Comparison of ENCODE assay signal across 17 cellular contexts in genomic region chr2:218719457-218719856, GRCh38. TPM values are rescaled to one million over a fixed set of nuclear protein-coding genes. Genes with fewer than 3 reads are reported as not detected.
A peak's percentile ranks its signal among the peaks of the same experiment; 100 is the strongest.
DNase-seq lines count a peak whose midpoint lies in the region; ATAC-seq, FAIRE-seq and TF ChIP-seq lines count a peak whose summit lies in the region.
"Had no signal": no experiment of that assay in that cellular context is flagged by ENCODE, and none has a peak within 500 bp of the region (broad histone marks: within the 10 kb centered on the region; RNA-seq: fewer than 3 reads in every experiment).

No MANE protein-coding gene starts in this region.

- H3K4me1 ChIP-seq in A673 (ENCODE audit: insufficient read depth, low read length, poor library complexity, severe bottlenecking) (peaks cover 31% of the 10 kb centered on the region), H9 (ENCODE audit: insufficient read depth, low read length) (peaks cover 14% of the 10 kb centered on the region; the same call in 1 of the 2 replicates), K562 (replicated peaks in 1 of 2; ENCODE audit: control insufficient read depth in 2 of 2, insufficient read depth in 2 of 2, low read length in 2 of 2) (peaks cover 19 to 44% of the 10 kb centered on the region in 2 experiments), osteoblast (ENCODE audit: insufficient read depth, low read length) (peaks cover 12% of the 10 kb centered on the region)

- H4K91ac ChIP-seq in H9 (ENCODE audit: insufficient read length, low read depth, low read length), result no peak overlapping the region

- H3K27me3 Mint-ChIP-seq in H9 (ENCODE audit: low read depth), result no peaks in the 10 kb centered on the region
- H3K27me3 Mint-ChIP-seq: CD4-positive, alpha-beta memory T cell had no signal

- H4K5ac ChIP-seq in H9 (ENCODE audit: insufficient read length, low read depth, low read length), result no peak overlapping the region

- CTCF ChIA-PET in A673 (lab: Charles Lee), result no interaction called here
- CTCF ChIA-PET in K562 (lab: Yijun Ruan, JAX; ENCODE audit: low intra/inter-chr PET ratio), result interaction anchor here (0.6 to 0.7 kb wide), 2 partner anchors 46 to 159 kb away, joined by 3 to 5 read pairs; no protein-coding TSS in a partner anchor

- H3K36me3 Mint-ChIP-seq in H9 (ENCODE audit: insufficient read depth in 1 of 3, low read depth in 3 of 3), result peaks cover 7 to 28% (median 20%) of the 10 kb centered on the region in 3 experiments

- DNase-seq in A673 (ENCODE audit: low spot score), result no peak
- DNase-seq in H9, result no peak
- DNase-seq in K562 (ENCODE audit: extremely low read depth in 1 of 4, low spot score in 3 of 4), result peak in 1 of 4 experiments; percentile 21
- peak; percentile 27 for DNase-seq in osteoblast (ENCODE audit: insufficient read length, low spot score, missing footprints)
- DNase-seq in NCI-H2227 (lab: John Stamatoyannopoulos, UW; ENCODE audit: unreplicated experiment), result no peak
- DNase-seq in NCI-H1930 (lab: John Stamatoyannopoulos, UW), result no peak
- DNase-seq: BE2C; CD4-positive, alpha-beta memory T cell; DMS79; HCEC 1CT had no signal

- TF ChIP-seq POLR2A in K562 (conservative IDR thresholded peaks at IDR 0.05), result no peak

- no peak overlapping the region for H2BK20ac ChIP-seq in H9 (ENCODE audit: low read depth, low read length, poor library complexity, severe bottlenecking)

- H3K4ac ChIP-seq in H9 (ENCODE audit: low read depth, low read length), result no peak overlapping the region

- no peak overlapping the region for H2BK5ac ChIP-seq in H9 (ENCODE audit: insufficient read length, low read length)

- TF ChIP-seq RAD21 in K562 (CRISPR knock-in tag; conservative IDR thresholded peaks at IDR 0.05 in 1 of 2, IDR thresholded peaks at IDR 0.05 in 1 of 2), result no peak

- H4K20me1 ChIP-seq in H9 (ENCODE audit: control insufficient read depth, insufficient read depth, insufficient read length), result no peaks in the 10 kb centered on the region
- H4K20me1 ChIP-seq in K562 (replicated peaks; ENCODE audit: control insufficient read depth, insufficient read depth, low read length), result peaks cover 7% of the 10 kb centered on the region; the same call in 1 of the 2 replicates
- H4K20me1 ChIP-seq in osteoblast (ENCODE audit: insufficient read depth, low read length), result peaks cover 7% of the 10 kb centered on the region

- BruUV-seq in A673 (replicated peaks; lab: Mats Ljungman, UMichigan) (no TSS peak), K562 (replicated peaks; lab: Mats Ljungman, UMichigan) (no TSS peak)

- H2AK5ac ChIP-seq in H9 (ENCODE audit: insufficient read length, low read length), result no peak overlapping the region

- H3K9me3 ChIP-seq in A673 (ENCODE audit: low read depth, low read length, poor library complexity, severe bottlenecking) (no peaks in the 10 kb centered on the region), H9 (ENCODE audit: control insufficient read depth, low read depth, low read length) (no peaks in the 10 kb centered on the region), K562 (replicated peaks; ENCODE audit: control insufficient read depth, insufficient read depth, low read depth, low read length) (no peaks in the 10 kb centered on the region), osteoblast (ENCODE audit: low read depth, low read length) (no peaks in the 10 kb centered on the region)
- H3K9me3 ChIP-seq: BE2C had no signal

- no peak overlapping the region for H3K4me3 ChIP-seq in A673 (ENCODE audit: low read depth, low read length, poor library complexity, severe bottlenecking)
- no peak overlapping the region for H3K4me3 ChIP-seq in K562
- H3K4me3 ChIP-seq in osteoblast (ENCODE audit: insufficient read depth, low read length), result no peak overlapping the region
- H3K4me3 ChIP-seq: GM12878 had no signal

- H3K14ac ChIP-seq in H9 (ENCODE audit: insufficient read depth, low read length), result no peak overlapping the region

- no peak overlapping the region for H3K4me3 Mint-ChIP-seq in H9
- H3K4me3 Mint-ChIP-seq: CD4-positive, alpha-beta memory T cell had no signal

- H3K9me3 Mint-ChIP-seq in H9, result peaks cover 0 to 2% of the 10 kb centered on the region in 2 experiments; a peak in 1 of 5 replicates

- H3K36me3 ChIP-seq in A673 (ENCODE audit: insufficient read depth, low read length, poor library complexity, severe bottlenecking) (peaks cover 13% of the 10 kb centered on the region), K562 (ENCODE audit: control insufficient read depth, insufficient read depth, low read length) (peaks cover 26% of the 10 kb centered on the region), osteoblast (ENCODE audit: insufficient read depth, low read length) (no peaks in the 10 kb centered on the region)

- no CpG with 5 or more reads among the region's 3 CpGs for WGBS in H9 (ENCODE audit: extremely low coverage, insufficient read length, low lambda C conversion rate)
- WGBS in K562 (ENCODE audit: insufficient coverage, low coverage, missing lambda C conversion rate), result 30% methylated on average over 2 of the region's 3 CpGs

- H2BK15ac ChIP-seq in H9 (ENCODE audit: low read depth, low read length), result no peak overlapping the region

- H3K27me3 ChIP-seq in A673 (replicated peaks; ENCODE audit: insufficient read depth, low read depth, low read length, poor library complexity) (no peaks in the 10 kb centered on the region), H9 (ENCODE audit: insufficient read depth, low read length) (no peaks in the 10 kb centered on the region), K562 (ENCODE audit: control insufficient read depth in 2 of 2, insufficient read depth in 2 of 2, low read length in 2 of 2) (no peaks in the 10 kb centered on the region), osteoblast (ENCODE audit: insufficient read depth, low read length) (no peaks in the 10 kb centered on the region)
- H3K27me3 ChIP-seq: BE2C had no signal

- no peak overlapping the region for H2BK12ac ChIP-seq in H9 (ENCODE audit: insufficient read length, low read depth, low read length)

- H3K27ac ChIP-seq in A673 (ENCODE audit: low read depth, low read length, poor library complexity, severe bottlenecking) (peak overlapping the region; percentile 25), H9 (ENCODE audit: insufficient read length, low read depth, low read length) (no peak overlapping the region), K562 (ENCODE audit: extremely low read depth, low read depth, low read length) (no peak overlapping the region), osteoblast (ENCODE audit: low read depth, low read length) (no peak overlapping the region)
- H3K27ac ChIP-seq: C4-2B had no signal

- no peak overlapping the region for H2BK120ac ChIP-seq in H9 (ENCODE audit: low read depth, low read length, poor library complexity, severe bottlenecking)

- H3K79me2 ChIP-seq in H9 (ENCODE audit: insufficient read depth, low read length), result peaks cover 15% of the 10 kb centered on the region; the same call in 1 of the 2 replicates
- H3K79me2 ChIP-seq in K562 (ENCODE audit: control insufficient read depth, insufficient read depth, low read length), result peaks cover 60% of the 10 kb centered on the region
- H3K79me2 ChIP-seq in osteoblast (ENCODE audit: insufficient read depth, low read length), result peaks cover 67% of the 10 kb centered on the region

- peaks cover 2% of the 10 kb centered on the region for H3K9me1 ChIP-seq in K562 (ENCODE audit: control insufficient read depth, insufficient read depth, low read length)

- H3K56ac ChIP-seq in H9 (ENCODE audit: insufficient read length, low read depth, low read length), result no peak overlapping the region

- intact Hi-C loops in A673 (cut with micrococcal nuclease; ENCODE audit: unreplicated experiment), result no loop called here
- intact Hi-C loops in K562 (cut with micrococcal nuclease), result no loop called here

- peak overlapping the region; percentile 1 to 87 (median 6); a peak in 3 of 7 replicates for H3K27ac Mint-ChIP-seq in H9

- no peak for TF ChIP-seq EP300 in K562 (IDR thresholded peaks at IDR 0.05; ENCODE audit: low read length)

- H3K4me1 Mint-ChIP-seq in H9, result peaks cover 31 to 34% of the 10 kb centered on the region in 2 experiments

- H2AFZ ChIP-seq in H9 (ENCODE audit: low read length) (no peak overlapping the region), K562 (ENCODE audit: low read depth, low read length) (no peak overlapping the region), osteoblast (ENCODE audit: low read length) (no peak overlapping the region)

- in situ Hi-C loops in K562 (cut with MboI), result no loop called here

- H3K79me1 ChIP-seq in H9 (ENCODE audit: insufficient read depth, low read depth, low read length, poor library complexity, severe bottlenecking), result peaks cover 6% of the 10 kb centered on the region

- ATAC-seq in K562, result peak; percentile 52; the same call in 1 of the 3 replicates
- no peak for ATAC-seq in GM21576 (IDR thresholded peaks at IDR 0.05; ENCODE audit: unreplicated experiment)
- ATAC-seq: GM12878 had no signal

- no peak overlapping the region for H3T11ph ChIP-seq in H9 (ENCODE audit: low read length)

- no peak overlapping the region for H3K18ac ChIP-seq in H9 (ENCODE audit: insufficient read length, low read depth, low read length)

- H3K9ac ChIP-seq in H9 (ENCODE audit: extremely low read depth, insufficient read length, low read length) (no peak overlapping the region), K562 (ENCODE audit: insufficient read depth in 1 of 2, low read depth in 2 of 2, low read length in 2 of 2) (no peak overlapping the region)

- H3K23ac ChIP-seq in H9 (ENCODE audit: insufficient read length, low read depth, low read length), result no peak overlapping the region

- FAIRE-seq in K562 (lab: Jason Lieb, UNC), result no peak
- FAIRE-seq: A204.1, GM12878, GM18507, H1, HTR-8/SVneo had no signal

- H3K4me2 ChIP-seq in H9 (ENCODE audit: insufficient read depth, insufficient read length, low read length) (no peak overlapping the region), K562 (ENCODE audit: insufficient read depth, low read length) (no peak overlapping the region), osteoblast (ENCODE audit: insufficient read depth, low read length) (no peak overlapping the region)

- no peak overlapping the region for H4K8ac ChIP-seq in H9 (replicated peaks; ENCODE audit: insufficient read length, low read depth, low read length)

- TF ChIP-seq CTCF in A673 (conservative IDR thresholded peaks at IDR 0.05; ENCODE audit: low read depth, low read length), result no peak
- TF ChIP-seq CTCF in H9 (conservative IDR thresholded peaks at IDR 0.05), result no peak
- no peak for TF ChIP-seq CTCF in K562 (IDR thresholded peaks at IDR 0.05 in 2 of 3, conservative IDR thresholded peaks at IDR 0.05 in 1 of 3; ENCODE audit: insufficient read depth in 2 of 3, low read depth in 1 of 3, low read length in 3 of 3)
- no peak for TF ChIP-seq CTCF in osteoblast (IDR thresholded peaks at IDR 0.05; ENCODE audit: extremely low read depth, low read depth, low read length)

- no peaks in the 10 kb centered on the region for H3K23me2 ChIP-seq in H9 (ENCODE audit: insufficient read length, low read depth, low read length, poor library complexity, severe bottlenecking)

- POLR2A ChIA-PET in A673 (lab: Charles Lee; ENCODE audit: low non-redundant PET) (no interaction called here), K562 (lab: Yijun Ruan, JAX) (interaction anchor here (0.5 to 1.4 kb wide), 4 partner anchors 8 to 547 kb away, joined by 3 to 7 read pairs (median 4); partner anchors contain the start of gene TTLL4)

RNA-seq across cellular contexts. Expression of gene TTLL4, which starts 8.8 kb away (rescaled TPM):
- total RNA-seq in A673 (2021) (91.8 and 100 TPM in 2 replicates), H9 (2021) (91.4 and 96.4 TPM in 2 replicates), K562 (2014; rRNA removed) (12.6 and 26.0 TPM in 2 replicates), K562 (2014; rRNA removed; fragmentation: Illumina TruSeq; extraction: Trizol) (19.6 and 21.5 TPM in 2 replicates), K562 (2015; rRNA removed; fragmentation: Illumina TruSeq; extraction: Trizol) (19.9 and 20.2 TPM in 2 replicates), K562 (2021) (46.3 and 53.2 TPM in 2 replicates), osteoblast (13.0 and 15.6 TPM in 2 replicates)
- 112 and 166 TPM in 2 replicates for total RNA-seq in K562 (2011; cell fraction: chromatin; rRNA removed; ENCODE audit: low replicate concordance)
- 66.4 and 72.5 TPM in 2 replicates for total RNA-seq in K562 (2011; cell fraction: nucleolus; rRNA removed)
- 68.0 and 77.2 TPM in 2 replicates for total RNA-seq in K562 (2011; cell fraction: nucleoplasm; rRNA removed)
- polyA plus RNA-seq in K562 (2011; rRNA removed) (41.4 and 49.7 TPM in 2 replicates), K562 (2014; fragmentation: Illumina TruSeq; extraction: Trizol) (56.8 and 67.5 TPM in 2 replicates), K562 (2014; fragmentation: Nextera tagmentation; extraction: Ambion mirVana) (10 to 100 TPM; 20.3 to 30.8 TPM), K562 (2014; rRNA removed) (24.5 and 35.3 TPM in 2 replicates)
- 34.6 and 41.2 TPM in 2 replicates for polyA plus RNA-seq in K562 (2011; cell fraction: cytosol; rRNA removed)
- 145 and 169 TPM in 2 replicates for polyA plus RNA-seq in K562 (2011; cell fraction: nucleus; rRNA removed)
- polyA plus RNA-seq in K562 (2012), result 26.2 and 40.2 TPM in 2 replicates
- 42.0 and 59.3 TPM in 2 replicates for polyA minus RNA-seq in K562 (2011; rRNA and poly(A)+ RNA removed)
- 21.1 and 24.5 TPM in 2 replicates for polyA minus RNA-seq in K562 (2011; cell fraction: cytosol; rRNA and poly(A)+ RNA removed)
- 40.5 and 51.9 TPM in 2 replicates for polyA minus RNA-seq in K562 (2011; cell fraction: nucleus; rRNA and poly(A)+ RNA removed)

RNA-seq across cellular contexts. Expression of gene STK36, which starts 47.6 kb away (rescaled TPM):
- total RNA-seq in A673 (2021) (69.3 and 73.3 TPM in 2 replicates), H9 (2021) (32.7 and 38.7 TPM in 2 replicates), K562 (2014; rRNA removed) (3.8 and 5.2 TPM in 2 replicates), K562 (2014; rRNA removed; fragmentation: Illumina TruSeq; extraction: Trizol) (4.1 and 6.3 TPM in 2 replicates), K562 (2015; rRNA removed; fragmentation: Illumina TruSeq; extraction: Trizol) (4.1 and 4.5 TPM in 2 replicates), K562 (2021) (9.3 and 9.6 TPM in 2 replicates), osteoblast (25.7 and 30.6 TPM in 2 replicates)
- total RNA-seq in K562 (2011; cell fraction: chromatin; rRNA removed; ENCODE audit: low replicate concordance), result 93.3 and 145 TPM in 2 replicates
- 40.4 and 45.0 TPM in 2 replicates for total RNA-seq in K562 (2011; cell fraction: nucleolus; rRNA removed)
- 42.6 and 50.0 TPM in 2 replicates for total RNA-seq in K562 (2011; cell fraction: nucleoplasm; rRNA removed)
- polyA plus RNA-seq in K562 (2011; rRNA removed) (12.4 and 22.4 TPM in 2 replicates), K562 (2014; fragmentation: Illumina TruSeq; extraction: Trizol) (6.5 and 9.6 TPM in 2 replicates), K562 (2014; fragmentation: Nextera tagmentation; extraction: Ambion mirVana) (1 to 10 TPM; 3.5 to 6.7 TPM), K562 (2014; rRNA removed) (9.7 and 10.3 TPM in 2 replicates)
- polyA plus RNA-seq in K562 (2011; cell fraction: cytosol; rRNA removed), result 9.2 and 11.0 TPM in 2 replicates
- 219 and 220 TPM in 2 replicates for polyA plus RNA-seq in K562 (2011; cell fraction: nucleus; rRNA removed)
- polyA plus RNA-seq in K562 (2012), result 5.5 and 8.3 TPM in 2 replicates
- 10.5 and 11.9 TPM in 2 replicates for polyA minus RNA-seq in K562 (2011; rRNA and poly(A)+ RNA removed)
- polyA minus RNA-seq in K562 (2011; cell fraction: cytosol; rRNA and poly(A)+ RNA removed), result 5.3 and 6.7 TPM in 2 replicates
- 19.5 and 29.4 TPM in 2 replicates for polyA minus RNA-seq in K562 (2011; cell fraction: nucleus; rRNA and poly(A)+ RNA removed)

RNA-seq across cellular contexts. Expression of gene RNF25, which starts 47.7 kb away (rescaled TPM):
- total RNA-seq in A673 (2021) (39.4 TPM in 2 replicates), H9 (2021) (35.3 and 40.7 TPM in 2 replicates), K562 (2014; rRNA removed) (17.0 and 30.0 TPM in 2 replicates), K562 (2014; rRNA removed; fragmentation: Illumina TruSeq; extraction: Trizol) (15.5 and 18.2 TPM in 2 replicates), K562 (2015; rRNA removed; fragmentation: Illumina TruSeq; extraction: Trizol) (15.3 and 24.6 TPM in 2 replicates), K562 (2021) (19.0 and 20.5 TPM in 2 replicates), osteoblast (32.4 and 41.6 TPM in 2 replicates)
- 12.4 and 31.3 TPM in 2 replicates for total RNA-seq in K562 (2011; cell fraction: chromatin; rRNA removed; ENCODE audit: low replicate concordance)
- total RNA-seq in K562 (2011; cell fraction: nucleolus; rRNA removed), result 21.2 and 25.3 TPM in 2 replicates
- 14.1 and 22.4 TPM in 2 replicates for total RNA-seq in K562 (2011; cell fraction: nucleoplasm; rRNA removed)
- polyA plus RNA-seq in K562 (2011; rRNA removed) (45.9 and 49.8 TPM in 2 replicates), K562 (2014; fragmentation: Illumina TruSeq; extraction: Trizol) (19.7 and 30.1 TPM in 2 replicates), K562 (2014; fragmentation: Nextera tagmentation; extraction: Ambion mirVana) (1 to 10 TPM; 2.3 to 10.0 TPM), K562 (2014; rRNA removed) (26.5 and 26.6 TPM in 2 replicates)
- 24.3 and 40.6 TPM in 2 replicates for polyA plus RNA-seq in K562 (2011; cell fraction: cytosol; rRNA removed)
- polyA plus RNA-seq in K562 (2011; cell fraction: nucleus; rRNA removed), result 40.5 and 63.9 TPM in 2 replicates
- 16.7 and 22.6 TPM in 2 replicates for polyA plus RNA-seq in K562 (2012)
- polyA minus RNA-seq in K562 (2011; rRNA and poly(A)+ RNA removed), result 31.3 and 33.2 TPM in 2 replicates
- polyA minus RNA-seq in K562 (2011; cell fraction: cytosol; rRNA and poly(A)+ RNA removed), result 6.3 and 21.5 TPM in 2 replicates
- polyA minus RNA-seq in K562 (2011; cell fraction: nucleus; rRNA and poly(A)+ RNA removed), result 5.9 and 9.6 TPM in 2 replicates

RNA-seq across cellular contexts. Expression of gene BCS1L, which starts 60.0 kb away (rescaled TPM):
- total RNA-seq in A673 (2021) (70.6 and 74.1 TPM in 2 replicates), H9 (2021) (39.1 and 44.1 TPM in 2 replicates), K562 (2014; rRNA removed) (41.1 and 43.6 TPM in 2 replicates), K562 (2014; rRNA removed; fragmentation: Illumina TruSeq; extraction: Trizol) (33.9 and 37.6 TPM in 2 replicates), K562 (2015; rRNA removed; fragmentation: Illumina TruSeq; extraction: Trizol) (43.8 and 46.9 TPM in 2 replicates), K562 (2021) (52.6 and 56.7 TPM in 2 replicates), osteoblast (16.6 and 21.2 TPM in 2 replicates)
- 85.6 and 126 TPM in 2 replicates for total RNA-seq in K562 (2011; cell fraction: chromatin; rRNA removed; ENCODE audit: low replicate concordance)
- total RNA-seq in K562 (2011; cell fraction: nucleolus; rRNA removed), result 75.8 and 79.0 TPM in 2 replicates
- total RNA-seq in K562 (2011; cell fraction: nucleoplasm; rRNA removed), result 81.7 and 82.7 TPM in 2 replicates
- polyA plus RNA-seq in K562 (2011; rRNA removed) (55.1 and 56.7 TPM in 2 replicates), K562 (2014; fragmentation: Illumina TruSeq; extraction: Trizol) (48.0 and 61.3 TPM in 2 replicates), K562 (2014; fragmentation: Nextera tagmentation; extraction: Ambion mirVana) (100 to 1,000 TPM in 1 of 2 experiments, 10 to 100 TPM in 1; 83.2 to 103 TPM), K562 (2014; rRNA removed) (64.8 and 72.7 TPM in 2 replicates)
- polyA plus RNA-seq in K562 (2011; cell fraction: cytosol; rRNA removed), result 69.3 and 108 TPM in 2 replicates
- polyA plus RNA-seq in K562 (2011; cell fraction: nucleus; rRNA removed), result 162 and 234 TPM in 2 replicates
- 40.2 and 56.5 TPM in 2 replicates for polyA plus RNA-seq in K562 (2012)
- polyA minus RNA-seq in K562 (2011; rRNA and poly(A)+ RNA removed), result 31.4 and 41.5 TPM in 2 replicates
- 16.0 and 28.2 TPM in 2 replicates for polyA minus RNA-seq in K562 (2011; cell fraction: cytosol; rRNA and poly(A)+ RNA removed)
- polyA minus RNA-seq in K562 (2011; cell fraction: nucleus; rRNA and poly(A)+ RNA removed), result 27.7 and 35.0 TPM in 2 replicates
